9 cellular contexts compared by ENCODE assay signal in genomic region chr6:30009113-30009512, GRCh38.
"Had no signal": no experiment of that assay in that cellular context is flagged by ENCODE, and none has a peak within 500 bp of the region (broad histone marks: within the 10 kb centered on the region; RNA-seq: fewer than 3 reads in every experiment).

No MANE protein-coding gene starts in this region.

- H3K4me3 Mint-ChIP-seq: GM23338, H9, HFFc6 had no signal

- H3K36me3 ChIP-seq: HAP-1 had no signal

- H3K9me3 ChIP-seq: HAP-1 had no signal

- H3K4me1 ChIP-seq: HAP-1 had no signal

- H3K27ac Mint-ChIP-seq: GM23338, HFFc6 had no signal

- ATAC-seq: GM23338, HCT116 had no signal

- H3K9me3 Mint-ChIP-seq: GM23338, H9, HFFc6 had no signal

- H3K27ac ChIP-seq: GM23248 had no signal

- DNase-seq: GM23248, GOT3, H7, H9, HCEC 1CT, HFFc6 had no signal

- H3K4me3 ChIP-seq: GM23248, GM23338, HAP-1 had no signal
